ENCODE assay signal across 2 cellular contexts in genomic region chr7:93516834-93517233, GRCh38.
TF ChIP-seq lines count a peak whose summit lies in the region.

No MANE protein-coding gene starts in this region.

TF ChIP-seq in GM23338, 12 proteins besides CTCF, POLR2A, EP300 and RAD21 (continued from another document):
- TF ChIP-seq, protein P1, sequence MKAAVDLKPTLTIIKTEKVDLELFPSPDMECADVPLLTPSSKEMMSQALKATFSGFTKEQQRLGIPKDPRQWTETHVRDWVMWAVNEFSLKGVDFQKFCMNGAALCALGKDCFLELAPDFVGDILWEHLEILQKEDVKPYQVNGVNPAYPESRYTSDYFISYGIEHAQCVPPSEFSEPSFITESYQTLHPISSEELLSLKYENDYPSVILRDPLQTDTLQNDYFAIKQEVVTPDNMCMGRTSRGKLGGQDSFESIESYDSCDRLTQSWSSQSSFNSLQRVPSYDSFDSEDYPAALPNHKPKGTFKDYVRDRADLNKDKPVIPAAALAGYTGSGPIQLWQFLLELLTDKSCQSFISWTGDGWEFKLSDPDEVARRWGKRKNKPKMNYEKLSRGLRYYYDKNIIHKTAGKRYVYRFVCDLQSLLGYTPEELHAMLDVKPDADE (IDR thresholded peaks at IDR 0.05): no peak
TF ChIP-seq in GM23338: peak in this region for 0.

TF ChIP-seq in K562, 482 proteins besides CTCF, POLR2A, EP300 and RAD21:
- TF ChIP-seq, protein P2, sequence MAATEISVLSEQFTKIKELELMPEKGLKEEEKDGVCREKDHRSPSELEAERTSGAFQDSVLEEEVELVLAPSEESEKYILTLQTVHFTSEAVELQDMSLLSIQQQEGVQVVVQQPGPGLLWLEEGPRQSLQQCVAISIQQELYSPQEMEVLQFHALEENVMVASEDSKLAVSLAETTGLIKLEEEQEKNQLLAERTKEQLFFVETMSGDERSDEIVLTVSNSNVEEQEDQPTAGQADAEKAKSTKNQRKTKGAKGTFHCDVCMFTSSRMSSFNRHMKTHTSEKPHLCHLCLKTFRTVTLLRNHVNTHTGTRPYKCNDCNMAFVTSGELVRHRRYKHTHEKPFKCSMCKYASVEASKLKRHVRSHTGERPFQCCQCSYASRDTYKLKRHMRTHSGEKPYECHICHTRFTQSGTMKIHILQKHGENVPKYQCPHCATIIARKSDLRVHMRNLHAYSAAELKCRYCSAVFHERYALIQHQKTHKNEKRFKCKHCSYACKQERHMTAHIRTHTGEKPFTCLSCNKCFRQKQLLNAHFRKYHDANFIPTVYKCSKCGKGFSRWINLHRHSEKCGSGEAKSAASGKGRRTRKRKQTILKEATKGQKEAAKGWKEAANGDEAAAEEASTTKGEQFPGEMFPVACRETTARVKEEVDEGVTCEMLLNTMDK (IDR thresholded peaks at IDR 0.05; ENCODE audit: borderline replicate concordance, insufficient read depth, low read depth, low read length, poor library complexity, severe bottlenecking): no peak
- no peak for TF ChIP-seq HNRNPLL (IDR thresholded peaks at IDR 0.05; ENCODE audit: low read depth, low read length, poor library complexity, severe bottlenecking)
- TF ChIP-seq, protein P3, sequence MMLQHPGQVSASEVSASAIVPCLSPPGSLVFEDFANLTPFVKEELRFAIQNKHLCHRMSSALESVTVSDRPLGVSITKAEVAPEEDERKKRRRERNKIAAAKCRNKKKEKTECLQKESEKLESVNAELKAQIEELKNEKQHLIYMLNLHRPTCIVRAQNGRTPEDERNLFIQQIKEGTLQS (IDR thresholded peaks at IDR 0.05): peak; percentile 19; the same call in 1 of the 2 replicates
- TF ChIP-seq, protein P3 (CRISPR knock-in tag; conservative IDR thresholded peaks at IDR 0.05): no peak
- TF ChIP-seq ZNF253 (CRISPR knock-in tag; conservative IDR thresholded peaks at IDR 0.05): no peak
